14 cellular contexts compared by ENCODE assay signal in the genomic region with DNA sequence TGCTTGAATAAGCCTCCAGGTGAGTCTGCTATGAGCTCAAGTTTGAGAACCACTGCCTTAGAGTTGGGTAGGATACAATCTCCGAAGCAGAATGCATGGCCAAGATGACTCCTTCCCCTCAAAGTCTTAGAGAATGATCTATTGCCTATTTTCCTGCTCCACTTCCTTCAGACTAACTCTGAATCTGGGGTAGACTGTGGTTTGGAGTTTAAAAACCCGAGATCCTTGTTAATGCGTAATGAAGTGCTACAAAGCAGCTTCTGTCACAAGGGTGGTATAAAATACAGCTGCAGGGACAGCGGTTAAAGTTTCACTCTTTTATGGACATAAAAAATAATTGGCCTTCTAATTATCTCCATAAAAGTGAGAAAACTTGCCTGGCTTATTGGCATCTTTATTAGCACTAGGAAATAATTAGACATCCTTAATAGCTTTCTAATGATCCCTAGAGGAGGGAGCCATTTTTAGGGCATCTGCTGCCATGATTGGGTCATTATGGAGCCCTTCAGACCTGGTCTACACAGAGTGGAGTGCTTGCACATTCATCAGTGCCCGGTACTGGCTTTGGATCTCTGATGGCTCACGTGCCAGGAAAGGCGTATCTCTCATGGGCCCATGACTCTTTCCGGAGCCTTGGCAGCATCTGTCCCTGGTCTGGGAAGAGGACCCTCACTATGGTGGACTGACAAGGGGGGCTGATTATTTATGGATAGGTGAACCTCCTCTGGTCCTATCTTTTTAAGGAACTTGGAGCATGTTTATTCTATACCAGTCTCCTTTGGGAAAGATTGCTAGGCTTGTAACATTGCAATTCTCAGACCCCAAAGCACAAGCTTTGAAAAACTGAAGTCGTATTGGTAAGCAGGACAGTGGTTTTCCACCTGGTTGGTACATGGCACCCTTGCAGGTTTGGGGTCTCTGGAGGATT. TPM values are rescaled to one million over a fixed set of nuclear protein-coding genes. Genes with fewer than 3 reads are reported as not detected.
"Had no signal": no experiment of that assay in that cellular context is flagged by ENCODE, and none has a peak within 500 bp of the region (broad histone marks: within the 10 kb centered on the region; RNA-seq: fewer than 3 reads in every experiment).

No MANE protein-coding gene starts in this region.

- H3K27ac ChIP-seq: adrenal gland, breast epithelium, ovary, spleen, thoracic aorta, upper lobe of right lung had no signal

- ATAC-seq: stimulated activated memory B cell treated with anti-CD40 and anti-IgM and Interleukin-4, amounts not matched to agents 10 μg/mL and 1 μg/mL and 100 μg/mL, for 72 hours had no signal

- H3K4me3 ChIP-seq: adrenal gland, breast epithelium, ovary, spleen, thoracic aorta, upper lobe of right lung had no signal

- DNase-seq: cortex of kidney had no signal

- H3K9me3 ChIP-seq: adrenal gland, breast epithelium, ovary, thoracic aorta, upper lobe of right lung had no signal

- H3K27me3 ChIP-seq: breast epithelium, ovary had no signal

- H3K4me1 ChIP-seq: adrenal gland, breast epithelium, upper lobe of right lung had no signal

- H3K36me3 ChIP-seq: adrenal gland, breast epithelium, ovary, spleen, thoracic aorta, upper lobe of right lung had no signal

RNA-seq across cellular contexts. Expression of gene SIX2, which starts 28.2 kb away (rescaled TPM):
- total RNA-seq: activated CD8-positive, alpha-beta memory T cell treated with anti-CD3 and anti-CD28 coated beads for 36 hours; activated naive CD4-positive, alpha-beta T cell treated with anti-CD3 and anti-CD28 coated beads, Interleukin-2, amount 50 U/mL, for 72 hours; naive thymus-derived CD8-positive, alpha-beta T cell; upper lobe of right lung had no signal
- polyA plus RNA-seq: naive thymus-derived CD8-positive, alpha-beta T cell had no signal

RNA-seq across cellular contexts. Expression of gene SIX3, which starts 39.5 kb away (rescaled TPM):
- total RNA-seq: activated naive CD4-positive, alpha-beta T cell treated with anti-CD3 and anti-CD28 coated beads, Interleukin-2, amount 50 U/mL, for 72 hours; activated T-cell treated with anti-CD3 and anti-CD28 coated beads, Interleukin-2, amount 50 U/mL, for 72 hours; adrenal gland; breast epithelium; lower leg skin; mesenteric fat pad; naive thymus-derived CD8-positive, alpha-beta T cell; ovary; spleen; upper lobe of right lung had no signal
- polyA plus RNA-seq: adrenal gland; naive thymus-derived CD8-positive, alpha-beta T cell; ovary had no signal
